In genomic region chr4:126658391-126658790, GRCh38 we compare ENCODE assay signal across 19 cellular contexts.
A peak's percentile ranks its signal among the peaks of the same experiment; 100 is the strongest.
DNase-seq lines count a peak whose midpoint lies in the region; ATAC-seq and TF ChIP-seq lines count a peak whose summit lies in the region.
"Had no signal": no experiment of that assay in that cellular context is flagged by ENCODE, and none has a peak within 500 bp of the region (broad histone marks: within the 10 kb centered on the region; RNA-seq: fewer than 3 reads in every experiment).

No MANE protein-coding gene starts in this region.

- no peak overlapping the region for H3K4me2 ChIP-seq in OCI-LY7 (ENCODE audit: low read length)
- H3K4me2 ChIP-seq: BLaER1 treated with 17β-estradiol and CSF1 and Interleukin-3, amounts not matched to agents 10 nM and 100 nM had no signal

- no peaks in the 10 kb centered on the region for H3K27me3 ChIP-seq in neuron (ENCODE audit: insufficient read depth, low read length)
- H3K27me3 ChIP-seq: BLaER1 treated with 17β-estradiol and CSF1 and Interleukin-3, amounts not matched to agents 10 nM and 100 nM had no signal

- H3K27ac ChIP-seq in OCI-LY7 (ENCODE audit: low read depth, low read length, poor library complexity, severe bottlenecking) = no peak overlapping the region
- H3K27ac ChIP-seq: BLaER1 treated with 17β-estradiol and CSF1 and Interleukin-3, amounts not matched to agents 10 nM and 100 nM; GM23248 had no signal

- H3K4me1 ChIP-seq in neuron (ENCODE audit: insufficient read depth, low read length) (peaks cover 22% of the 10 kb centered on the region), OCI-LY7 (ENCODE audit: insufficient read depth, low read length, poor library complexity, severe bottlenecking) (no peaks in the 10 kb centered on the region)
- H3K4me1 ChIP-seq: BLaER1 treated with 17β-estradiol and CSF1 and Interleukin-3, amounts not matched to agents 10 nM and 100 nM had no signal

- no TSS peak for BruUV-seq in OCI-LY7 (replicated peaks; lab: Mats Ljungman, UMichigan)

- no peak overlapping the region for H3K4me3 ChIP-seq in neuron (ENCODE audit: low read length)
- H3K4me3 ChIP-seq in OCI-LY7 (ENCODE audit: low read depth, low read length, poor library complexity, severe bottlenecking) = no peak overlapping the region
- H3K4me3 ChIP-seq: BLaER1 treated with 17β-estradiol and CSF1 and Interleukin-3, amounts not matched to agents 10 nM and 100 nM; GM23248 had no signal

- no peaks in the 10 kb centered on the region for H3K9me2 ChIP-seq in OCI-LY7 (ENCODE audit: insufficient read depth, low read length)

- DNase-seq in ELF-1 (ENCODE audit: low read depth, low spot score) = peak; percentile 3
- peak; percentile 19 for DNase-seq in NCI-H345 treated with DMSO at 0.1 percent for 48 hours (lab: John Stamatoyannopoulos, UW; ENCODE audit: unreplicated experiment)
- DNase-seq in SK-MEL-5 (ENCODE audit: low read depth, low spot score) = peak; percentile 34
- no peak for DNase-seq in NCI-H524 (lab: John Stamatoyannopoulos, UW)
- no peak for DNase-seq in OCI-LY7 (ENCODE audit: low spot score)
- DNase-seq in NCI-H2196 treated with DMSO at 0.1 percent for 48 hours (lab: John Stamatoyannopoulos, UW; ENCODE audit: unreplicated experiment) = no peak
- no peak for DNase-seq in stimulated activated naive CD8-positive, alpha-beta T cell treated with anti-CD3 and anti-CD28 coated beads, Interleukin-15, Interleukin-2, amounts not matched to agents 100 U/mL and 50 U/mL, for 24 hours
- DNase-seq: CD8-positive, alpha-beta T cell; COR-L47; DMS 273 treated with DMSO at 0.1 percent for 48 hours; DMS53; DND-41; EL; GM23248; HCEC 1CT; HFFc6 had no signal

- H4K20me1 ChIP-seq in OCI-LY7 (ENCODE audit: insufficient read depth, low read length) = no peaks in the 10 kb centered on the region
- H4K20me1 ChIP-seq: BLaER1 treated with 17β-estradiol and CSF1 and Interleukin-3, amounts not matched to agents 10 nM and 100 nM had no signal

- no peak for TF ChIP-seq CTCF in OCI-LY7 (conservative IDR thresholded peaks at IDR 0.05; ENCODE audit: low read length)

- ATAC-seq in stimulated activated naive CD8-positive, alpha-beta T cell treated with anti-CD3 and anti-CD28 coated beads, Interleukin-15, Interleukin-2, amounts not matched to agents 100 U/mL and 50 U/mL, for 24 hours = no peak
- ATAC-seq: CD8-positive, alpha-beta T cell; HepG2 had no signal

- H3K79me2 ChIP-seq in OCI-LY7 (ENCODE audit: insufficient read depth, low read depth, low read length) = no peaks in the 10 kb centered on the region

- in situ Hi-C loops in SK-MEL-5 (cut with HindIII; ENCODE audit: low pct_unique_long_range_greater_than_20kb, low sequenced_read_pairs) = no loop called here

- CTCF ChIA-PET in OCI-LY7 (lab: Charles Lee; ENCODE audit: unreplicated experiment) = no interaction called here

- no peaks in the 10 kb centered on the region for H3K36me3 ChIP-seq in neuron (ENCODE audit: insufficient read depth, low read length)
- no peaks in the 10 kb centered on the region for H3K36me3 ChIP-seq in OCI-LY7 (ENCODE audit: insufficient read depth, low read length)
- H3K36me3 ChIP-seq: BLaER1 treated with 17β-estradiol and CSF1 and Interleukin-3, amounts not matched to agents 10 nM and 100 nM had no signal

- POLR2A ChIA-PET in OCI-LY7 (lab: Charles Lee) = interaction anchor here (0.9 to 1.9 kb wide), 2 partner anchors 10 to 424 kb away, joined by 3 to 4 read pairs; no protein-coding TSS in a partner anchor

- intact Hi-C loops in OCI-LY7 (cut with micrococcal nuclease; ENCODE audit: unreplicated experiment) = no loop called here

- H3K9me3 ChIP-seq in neuron (ENCODE audit: low read length) = no peaks in the 10 kb centered on the region
- no peaks in the 10 kb centered on the region for H3K9me3 ChIP-seq in OCI-LY7 (ENCODE audit: low read length)
- H3K9me3 ChIP-seq: BLaER1 treated with 17β-estradiol and CSF1 and Interleukin-3, amounts not matched to agents 10 nM and 100 nM had no signal

- H2AFZ ChIP-seq in neuron (ENCODE audit: low read depth, low read length) = peak overlapping the region; percentile 67
- no peak overlapping the region for H2AFZ ChIP-seq in OCI-LY7 (ENCODE audit: low read length)
- H2AFZ ChIP-seq: GM23248 had no signal

Comparison
In these comparisons a context has a peak if more than half of its experiments do, and no peak if none do; other contexts are left out.
1. DNase-seq: peak in ELF-1 (single experiment), NCI-H345 treated with DMSO at 0.1 percent for 48 hours (single experiment) and SK-MEL-5 (single experiment); none in NCI-H524 (0 of 2), OCI-LY7 (single experiment), NCI-H2196 treated with DMSO at 0.1 percent for 48 hours (single experiment) and stimulated activated naive CD8-positive, alpha-beta T cell treated with anti-CD3 and anti-CD28 coated beads, Interleukin-15, Interleukin-2, amounts not matched to agents 100 U/mL and 50 U/mL, for 24 hours (single experiment).